9 cellular contexts compared by ENCODE assay signal in genomic region chr2:8478133-8478793, GRCh38.
A peak's percentile ranks its signal among the peaks of the same experiment; 100 is the strongest.
DNase-seq lines count a peak whose midpoint lies in the region; ATAC-seq and TF ChIP-seq lines count a peak whose summit lies in the region.
"Had no signal": no experiment of that assay in that cellular context is flagged by ENCODE, and none has a peak within 500 bp of the region (broad histone marks: within the 10 kb centered on the region; RNA-seq: fewer than 3 reads in every experiment).

No MANE protein-coding gene starts in this region.

- H3K27me3 ChIP-seq in duodenal mucosa (ENCODE audit: control insufficient read depth in 1 of 2, insufficient read depth in 2 of 2, low read length in 2 of 2): no peaks in the 10 kb centered on the region
- no peaks in the 10 kb centered on the region for H3K27me3 ChIP-seq in suprapubic skin

- peak overlapping the region; percentile 10 to 19 for H3K4me3 ChIP-seq in duodenal mucosa (ENCODE audit: low read depth in 1 of 2, low read length in 2 of 2)
- no peak overlapping the region for H3K4me3 ChIP-seq in suprapubic skin

- H3K9me3 ChIP-seq in duodenal mucosa (ENCODE audit: control insufficient read depth in 1 of 2, low read length in 2 of 2) (no peaks in the 10 kb centered on the region), suprapubic skin (no peaks in the 10 kb centered on the region)

- no peak for TF ChIP-seq CTCF in suprapubic skin (IDR thresholded peaks at IDR 0.05)

- H3K27ac ChIP-seq in duodenal mucosa (ENCODE audit: low read depth, low read length) (no peak overlapping the region), suprapubic skin (peak overlapping the region; percentile 61)

- DNase-seq in activated T-cell treated with anti-CD3 and anti-CD28 coated beads, Interleukin-2, amount 50 U/mL, for 24 hours: peak; percentile 54
- DNase-seq in activated T-cell treated with anti-CD3 and anti-CD28 coated beads for 4 hours (no peak), suprapubic skin (ENCODE audit: low spot score in 2 of 2) (peak in 1 of 2 donors; percentile 53), A172 (ENCODE audit: low spot score) (no peak), cerebellar cortex (ENCODE audit: low spot score) (no peak), erythroblast (lab: John Stamatoyannopoulos, UW) (no peak)
- DNase-seq: NCI-H1417 treated with DMSO at 0.1 percent for 48 hours had no signal

- H3K27me3 Mint-ChIP-seq in activated T-cell treated with anti-CD3 and anti-CD28 coated beads, Interleukin-2, amount 50 U/mL, for 24 hours: no peaks in the 10 kb centered on the region

- H3K27ac Mint-ChIP-seq in activated T-cell treated with anti-CD3 and anti-CD28 coated beads, Interleukin-2, amount 50 U/mL, for 24 hours: peak overlapping the region; percentile 91

- ATAC-seq in HG03521 (IDR thresholded peaks at IDR 0.05; ENCODE audit: unreplicated experiment): peak; percentile 7

- H3K36me3 ChIP-seq in duodenal mucosa (ENCODE audit: control insufficient read depth in 1 of 2, insufficient read depth in 2 of 2, low read length in 2 of 2) (no peaks in the 10 kb centered on the region), suprapubic skin (no peaks in the 10 kb centered on the region)

- H3K9ac ChIP-seq in duodenal mucosa (ENCODE audit: low read depth in 1 of 2, low read length in 2 of 2): no peak overlapping the region

- peak overlapping the region; percentile 55 for H3K4me3 Mint-ChIP-seq in activated T-cell treated with anti-CD3 and anti-CD28 coated beads, Interleukin-2, amount 50 U/mL, for 24 hours

- no peak for TF ChIP-seq POLR2A in suprapubic skin (IDR thresholded peaks at IDR 0.05)
- no peak for TF ChIP-seq POLR2A in erythroblast (IDR thresholded peaks at IDR 0.05; ENCODE audit: low read length)

- H3K9me3 Mint-ChIP-seq in activated T-cell treated with anti-CD3 and anti-CD28 coated beads, Interleukin-2, amount 50 U/mL, for 24 hours: peaks cover 5% of the 10 kb centered on the region

- H3K4me1 ChIP-seq in duodenal mucosa (ENCODE audit: control insufficient read depth in 1 of 2, insufficient read depth in 2 of 2, low read length in 2 of 2) (peaks cover 70 to 71% of the 10 kb centered on the region in 2 donors), suprapubic skin (peaks cover 13% of the 10 kb centered on the region)

- peaks cover 87% of the 10 kb centered on the region for H3K4me1 Mint-ChIP-seq in activated T-cell treated with anti-CD3 and anti-CD28 coated beads, Interleukin-2, amount 50 U/mL, for 24 hours (ENCODE audit: low read depth)

- TF ChIP-seq EP300 in suprapubic skin (IDR thresholded peaks at IDR 0.05): no peak

- H3K36me3 Mint-ChIP-seq in activated T-cell treated with anti-CD3 and anti-CD28 coated beads, Interleukin-2, amount 50 U/mL, for 24 hours (ENCODE audit: low read depth): peaks cover 16% of the 10 kb centered on the region

- 75% methylated on average over 12 of the region's 12 CpGs for WGBS in suprapubic skin
